Comparison of ENCODE assay signal across 21 cellular contexts in genomic region chr11:72646472-72646871, GRCh38. TPM values are rescaled to one million over a fixed set of nuclear protein-coding genes. Genes with fewer than 3 reads are reported as not detected.
"Had no signal": no experiment of that assay in that cellular context is flagged by ENCODE, and none has a peak within 500 bp of the region (broad histone marks: within the 10 kb centered on the region; RNA-seq: fewer than 3 reads in every experiment).

No MANE protein-coding gene starts in this region.

- H3K4me3 ChIP-seq: SJSA1, SK-N-MC had no signal

- H3K9me3 ChIP-seq: SJSA1 had no signal

- DNase-seq: Kasumi-1, MM.1S, NCI-H1092 treated with DMSO at 0.1 percent for 48 hours, NCI-H1436, NCI-H187, NCI-H2029, NCI-H2081 treated with DMSO at 0.1 percent for 48 hours, NCI-H2171, NCI-H226, NCI-H446, NCI-H510A, NCI-H524 treated with DMSO at 0.1 percent for 48 hours, NCI-H69, NCI-H774, Right ventricle myocardium superior, RPMI8226, SIG-M5 had no signal

- H3K4me2 ChIP-seq: KMS-11 had no signal

- H3K27ac ChIP-seq: KMS-11, SJSA1, SK-N-MC had no signal

- H3K36me3 ChIP-seq: SJSA1 had no signal

- H3K9ac ChIP-seq: KMS-11 had no signal

- FAIRE-seq: RCC 7860 had no signal

RNA-seq across cellular contexts. Expression of gene PDE2A, which starts 27.8 kb away (rescaled TPM):
- total RNA-seq: SJSA1 had no signal
